Comparison of ENCODE assay signal across 12 cellular contexts in genomic region chr13:66689037-66689619, GRCh38.
DNase-seq lines count a peak whose midpoint lies in the region; ATAC-seq and TF ChIP-seq lines count a peak whose summit lies in the region.
"Had no signal": no experiment of that assay in that cellular context is flagged by ENCODE, and none has a peak within 500 bp of the region (broad histone marks: within the 10 kb centered on the region; RNA-seq: fewer than 3 reads in every experiment).

No MANE protein-coding gene starts in this region.

- TF ChIP-seq EP300 in sigmoid colon (IDR thresholded peaks at IDR 0.05), result no peak

- H3K9ac ChIP-seq in HCT116 (ENCODE audit: low read length), result no peak overlapping the region
- peak overlapping the region; percentile 3; the same call in 1 of the 2 replicates for H3K9ac ChIP-seq in SU-DHL-6 (ENCODE audit: low read length)

- no peaks in the 10 kb centered on the region for H3K27me3 ChIP-seq in HCT116 (ENCODE audit: insufficient read depth, low read length)
- no peaks in the 10 kb centered on the region for H3K27me3 ChIP-seq in SU-DHL-6 (ENCODE audit: low read length)
- H3K27me3 ChIP-seq in sigmoid colon, result no peaks in the 10 kb centered on the region

- peak; percentile 38 for TF ChIP-seq RAD21 in HCT116 (IDR thresholded peaks at IDR 0.05; ENCODE audit: low read depth)

- no peak overlapping the region for H3K27ac ChIP-seq in HCT116 (ENCODE audit: low read depth, low read length)
- H3K27ac ChIP-seq in SU-DHL-6 (ENCODE audit: low read depth, low read length), result peak overlapping the region; percentile 10; the same call in 1 of the 2 replicates
- H3K27ac ChIP-seq in sigmoid colon, result no peak overlapping the region
- H3K27ac ChIP-seq: HL-60 had no signal

- peak; percentile 49; the same call in 1 of the 2 replicates for ATAC-seq in HCT116
- no peak for ATAC-seq in HG03108 (IDR thresholded peaks at IDR 0.05; ENCODE audit: unreplicated experiment)

- H4K20me1 ChIP-seq in HCT116 (ENCODE audit: insufficient read depth) (no peaks in the 10 kb centered on the region), SU-DHL-6 (ENCODE audit: low read depth, low read length) (no peaks in the 10 kb centered on the region)

- H2AFZ ChIP-seq in HCT116 (ENCODE audit: low read depth, low read length, poor library complexity, severe bottlenecking) (no peak overlapping the region), SU-DHL-6 (ENCODE audit: low read depth, low read length, severe bottlenecking) (no peak overlapping the region)

- H3K9me3 ChIP-seq in HCT116 (ENCODE audit: control insufficient read depth in 1 of 2, insufficient read depth in 1 of 2, low read depth in 1 of 2, low read length in 2 of 2) (peaks cover 3 to 4% of the 10 kb centered on the region in 2 experiments; a peak in 1 of 4 replicates), SU-DHL-6 (ENCODE audit: insufficient read depth, low read length) (peaks cover 21% of the 10 kb centered on the region; the same call in 1 of the 2 replicates), sigmoid colon (no peaks in the 10 kb centered on the region)

- DNase-seq in AG09309 (ENCODE audit: low read depth) (no peak), HCT116 (ENCODE audit: low read depth, low spot score) (no peak), iris pigment epithelial cell (ENCODE audit: low read depth) (peak; percentile 7), sigmoid colon (no peak), NCI-H345 (lab: John Stamatoyannopoulos, UW) (no peak), GDM1 (lab: John Stamatoyannopoulos, UW) (no peak)
- DNase-seq: activated T-cell treated with anti-CD3 and anti-CD28 coated beads, Interleukin-2, amount 50 U/mL, for 48 hours; GOT3; NCI-H2029 had no signal

- H3K9me2 ChIP-seq in HCT116 (ENCODE audit: insufficient read depth), result no peaks in the 10 kb centered on the region
- no peaks in the 10 kb centered on the region for H3K9me2 ChIP-seq in SU-DHL-6 (replicated peaks; ENCODE audit: insufficient read depth, low read length)

- RAD21 ChIA-PET in HCT116 (lab: Charles Lee; ENCODE audit: low non-redundant PET in 1 of 2, low total read pairs in 2 of 2, uncharacterized antibody in 2 of 2, unreplicated experiment in 2 of 2), result interaction anchor here in 1 of 2 experiments (1.0 kb wide), 1 partner anchor 535 kb away, joined by 3 read pairs; no protein-coding TSS in a partner anchor

- CTCF ChIA-PET in HCT116 (lab: Charles Lee), result interaction anchor here (1.2 kb wide), 1 partner anchor 535 kb away, joined by 5 read pairs; no protein-coding TSS in a partner anchor

- no TSS peak for BruUV-seq in HCT116 (replicated peaks; lab: Mats Ljungman, UMichigan)

- H3K4me1 ChIP-seq in HCT116 (ENCODE audit: control insufficient read depth in 1 of 2, insufficient read depth in 2 of 2, low read length in 2 of 2) (no peaks in the 10 kb centered on the region), sigmoid colon (no peaks in the 10 kb centered on the region)

- intact Hi-C loops in HCT116 (cut with micrococcal nuclease) (loop anchor here (5.0 kb wide), 2 partner anchors 297 to 533 kb away; no protein-coding TSS in a partner anchor), sigmoid colon (cut with DNase I) (no loop called here)

- 90 to 92% methylated on average over 4 of the region's 4 CpGs for WGBS in sigmoid colon, 2 donors

- no peak overlapping the region for H3K4me3 ChIP-seq in AG09309 (ENCODE audit: control insufficient read depth, low read depth, low read length)
- H3K4me3 ChIP-seq in HCT116 (replicated peaks in 1 of 2; ENCODE audit: low read depth in 1 of 2, low read length in 2 of 2), result no peak overlapping the region
- no peak overlapping the region for H3K4me3 ChIP-seq in SU-DHL-6 (ENCODE audit: insufficient read depth, low read length, poor library complexity, severe bottlenecking)
- H3K4me3 ChIP-seq in sigmoid colon, result no peak overlapping the region

- TF ChIP-seq CTCF in AG09309 (IDR thresholded peaks at IDR 0.05; ENCODE audit: control insufficient read depth, insufficient read depth, low read depth, low read length, missing control alignments), result peak; percentile 19
- TF ChIP-seq CTCF in HCT116 (IDR thresholded peaks at IDR 0.05 in 2 of 3, conservative IDR thresholded peaks at IDR 0.05 in 1 of 3; ENCODE audit: borderline replicate concordance in 1 of 3, insufficient read depth in 1 of 3, low read depth in 2 of 3, low read length in 2 of 3), result peak in 1 of 3 experiments; percentile 12; a peak in 1 of 6 replicates
- peak; percentile 26 for TF ChIP-seq CTCF in SU-DHL-6 (IDR thresholded peaks at IDR 0.05; ENCODE audit: insufficient read depth, low read length, poor library complexity, severe bottlenecking)
- no peak for TF ChIP-seq CTCF in sigmoid colon (IDR thresholded peaks at IDR 0.05)

- POLR2A ChIA-PET in HCT116 (lab: Charles Lee), result no interaction called here

- H3K36me3 ChIP-seq in HCT116 (ENCODE audit: control insufficient read depth in 1 of 2, insufficient read depth in 2 of 2, low read length in 2 of 2) (no peaks in the 10 kb centered on the region), SU-DHL-6 (ENCODE audit: low read length) (no peaks in the 10 kb centered on the region), sigmoid colon (no peaks in the 10 kb centered on the region)

- H3K4me2 ChIP-seq in HCT116 (ENCODE audit: low read length) (no peak overlapping the region), SU-DHL-6 (ENCODE audit: low read depth, low read length, poor library complexity, severe bottlenecking) (peak overlapping the region; percentile 61)

- H3F3A ChIP-seq in SU-DHL-6 (ENCODE audit: insufficient read depth), result no peaks in the 10 kb centered on the region; the same call in 1 of the 2 replicates

- TF ChIP-seq POLR2A in HCT116 (IDR thresholded peaks at IDR 0.05; ENCODE audit: borderline replicate concordance, extremely low read depth, insufficient read depth, insufficient read length) (no peak), sigmoid colon (IDR thresholded peaks at IDR 0.05) (no peak)

- H3K79me2 ChIP-seq in HCT116 (ENCODE audit: insufficient read depth, low read length) (no peaks in the 10 kb centered on the region), SU-DHL-6 (ENCODE audit: insufficient read depth, low read length) (no peaks in the 10 kb centered on the region)

TF ChIP-seq in HCT116, 20 proteins besides CTCF, POLR2A, EP300 and RAD21 (continues in another document):
- TF ChIP-seq ZNF274 (IDR thresholded peaks at IDR 0.05; ENCODE audit: low read depth, low read length), result no peak
- no peak for TF ChIP-seq SP1 (IDR thresholded peaks at IDR 0.05; ENCODE audit: low read depth)
- TF ChIP-seq CBX3 (IDR thresholded peaks at IDR 0.05; ENCODE audit: low read depth), result no peak
- TF ChIP-seq SIN3A (IDR thresholded peaks at IDR 0.05; ENCODE audit: low read depth), result no peak
- no peak for TF ChIP-seq SRF (IDR thresholded peaks at IDR 0.05; ENCODE audit: low read depth)
- no peak for TF ChIP-seq ZBTB33 (IDR thresholded peaks at IDR 0.05; ENCODE audit: extremely low read depth, insufficient replicate concordance, low read length)
- TF ChIP-seq YY1 (IDR thresholded peaks at IDR 0.05; ENCODE audit: extremely low read depth, insufficient replicate concordance, low read depth, low read length), result no peak
- no peak for TF ChIP-seq ZFX (IDR thresholded peaks at IDR 0.05)
- no peak for TF ChIP-seq POLR2AphosphoS5 (IDR thresholded peaks at IDR 0.05; ENCODE audit: low read depth, low read length)
- no peak for TF ChIP-seq FOSL1 (IDR thresholded peaks at IDR 0.05; ENCODE audit: low read depth)
- no peak for TF ChIP-seq EZH2phosphoT487 (IDR thresholded peaks at IDR 0.05; ENCODE audit: borderline replicate concordance)
- TF ChIP-seq EGR1 (IDR thresholded peaks at IDR 0.05; ENCODE audit: low read depth), result no peak
- no peak for TF ChIP-seq ATF3 (IDR thresholded peaks at IDR 0.05)
- TF ChIP-seq REST (IDR thresholded peaks at IDR 0.05; ENCODE audit: low read depth), result no peak

Comparison
In these comparisons a context has a peak if more than half of its experiments do, and no peak if none do; other contexts are left out.
1. CTCF ChIP-seq: peak in AG09309 (single experiment) and SU-DHL-6 (single experiment); none in sigmoid colon (0 of 4).